In genomic region chr18:48956378-48956777, GRCh38 we compare ENCODE assay signal across 11 cellular contexts. TPM values are rescaled to one million over a fixed set of nuclear protein-coding genes. Genes with fewer than 3 reads are reported as not detected.
DNase-seq lines count a peak whose midpoint lies in the region; ATAC-seq, FAIRE-seq and TF ChIP-seq lines count a peak whose summit lies in the region.
"Had no signal": no experiment of that assay in that cellular context is flagged by ENCODE, and none has a peak within 500 bp of the region (broad histone marks: within the 10 kb centered on the region; RNA-seq: fewer than 3 reads in every experiment).

No MANE protein-coding gene starts in this region.

- H4K20me1 ChIP-seq in K562 (replicated peaks; ENCODE audit: control insufficient read depth, insufficient read depth, low read length), result no peaks in the 10 kb centered on the region

- intact Hi-C loops in K562 (cut with micrococcal nuclease) (no loop called here), left lung (cut with DNase I) (no loop called here)

- no peaks in the 10 kb centered on the region for H3K9me3 Mint-ChIP-seq in stimulated activated effector memory CD8-positive, alpha-beta T cell treated with anti-CD3 and anti-CD28 coated beads, Interleukin-12 subunit alpha, Interleukin-12 subunit beta, amount 100 ng/mL, for 72 hours
- H3K9me3 Mint-ChIP-seq in activated T-cell treated with anti-CD3 and anti-CD28 coated beads, Interleukin-2, amount 50 U/mL, for 24 hours, result no peaks in the 10 kb centered on the region
- no peaks in the 10 kb centered on the region for H3K9me3 Mint-ChIP-seq in activated CD4-positive, alpha-beta memory T cell treated with anti-CD3 and anti-CD28 coated beads, Interleukin-2, amount 10 ng/mL, durations not matched to agents 7 days and 5 days
- no peaks in the 10 kb centered on the region for H3K9me3 Mint-ChIP-seq in activated naive CD8-positive, alpha-beta T cell treated with anti-CD3 and anti-CD28 coated beads for 36 hours

- no peaks in the 10 kb centered on the region for H3K9me1 ChIP-seq in K562 (ENCODE audit: control insufficient read depth, insufficient read depth, low read length)

- H3K27ac ChIP-seq in K562 (ENCODE audit: extremely low read depth, low read depth, low read length), result no peak overlapping the region
- H3K27ac ChIP-seq in left lung, result peak overlapping the region; percentile 60 to 83
- H3K27ac ChIP-seq: WERI-Rb-1 had no signal

- H3K27ac Mint-ChIP-seq in stimulated activated effector memory CD8-positive, alpha-beta T cell treated with anti-CD3 and anti-CD28 coated beads, Interleukin-12 subunit alpha, Interleukin-12 subunit beta, amount 100 ng/mL, for 72 hours, result peak overlapping the region; percentile 64
- no peak overlapping the region for H3K27ac Mint-ChIP-seq in activated T-cell treated with anti-CD3 and anti-CD28 coated beads, Interleukin-2, amount 50 U/mL, for 24 hours
- H3K27ac Mint-ChIP-seq in activated CD4-positive, alpha-beta memory T cell treated with anti-CD3 and anti-CD28 coated beads, Interleukin-2, amount 10 ng/mL, durations not matched to agents 7 days and 5 days, result no peak overlapping the region
- H3K27ac Mint-ChIP-seq in activated naive CD8-positive, alpha-beta T cell treated with anti-CD3 and anti-CD28 coated beads for 36 hours, result no peak overlapping the region

- WGBS in K562 (ENCODE audit: insufficient coverage, low coverage, missing lambda C conversion rate), result 54% methylated on average over 2 of the region's 2 CpGs

- DNase-seq in GM04504 (ENCODE audit: low read depth) (peak; percentile 76), K562 (ENCODE audit: extremely low read depth in 1 of 4, low spot score in 3 of 4) (no peak), left lung (no peak)
- no peak for DNase-seq in stimulated activated effector memory CD8-positive, alpha-beta T cell treated with anti-CD3 and anti-CD28 coated beads, Interleukin-12 subunit alpha, Interleukin-12 subunit beta, amount 100 ng/mL, for 72 hours (ENCODE audit: low spot score in 2 of 2)
- DNase-seq in activated T-cell treated with anti-CD3 and anti-CD28 coated beads, Interleukin-2, amount 50 U/mL, for 24 hours, result no peak
- DNase-seq in activated CD4-positive, alpha-beta memory T cell treated with anti-CD3 and anti-CD28 coated beads, Interleukin-2, amount 10 ng/mL, durations not matched to agents 7 days and 5 days, result no peak
- DNase-seq in activated naive CD8-positive, alpha-beta T cell treated with anti-CD3 and anti-CD28 coated beads for 36 hours, result no peak
- DNase-seq: activated naive CD4-positive, alpha-beta T cell treated with Interleukin-2 at 50 U/mL for 16 hours; WERI-Rb-1 had no signal

- no peak overlapping the region for H3K4me3 Mint-ChIP-seq in stimulated activated effector memory CD8-positive, alpha-beta T cell treated with anti-CD3 and anti-CD28 coated beads, Interleukin-12 subunit alpha, Interleukin-12 subunit beta, amount 100 ng/mL, for 72 hours
- H3K4me3 Mint-ChIP-seq in activated T-cell treated with anti-CD3 and anti-CD28 coated beads, Interleukin-2, amount 50 U/mL, for 24 hours, result no peak overlapping the region
- H3K4me3 Mint-ChIP-seq in activated CD4-positive, alpha-beta memory T cell treated with anti-CD3 and anti-CD28 coated beads, Interleukin-2, amount 10 ng/mL, durations not matched to agents 7 days and 5 days, result no peak overlapping the region
- no peak overlapping the region for H3K4me3 Mint-ChIP-seq in activated naive CD8-positive, alpha-beta T cell treated with anti-CD3 and anti-CD28 coated beads for 36 hours

- H3K36me3 ChIP-seq in K562 (ENCODE audit: control insufficient read depth, insufficient read depth, low read length) (no peaks in the 10 kb centered on the region), left lung (no peaks in the 10 kb centered on the region)
- H3K36me3 ChIP-seq: WERI-Rb-1 had no signal

- H3K4me1 Mint-ChIP-seq in stimulated activated effector memory CD8-positive, alpha-beta T cell treated with anti-CD3 and anti-CD28 coated beads, Interleukin-12 subunit alpha, Interleukin-12 subunit beta, amount 100 ng/mL, for 72 hours, result peaks cover 32% of the 10 kb centered on the region
- H3K4me1 Mint-ChIP-seq in activated T-cell treated with anti-CD3 and anti-CD28 coated beads, Interleukin-2, amount 50 U/mL, for 24 hours (ENCODE audit: low read depth), result peaks cover 21% of the 10 kb centered on the region
- peaks cover 34% of the 10 kb centered on the region for H3K4me1 Mint-ChIP-seq in activated CD4-positive, alpha-beta memory T cell treated with anti-CD3 and anti-CD28 coated beads, Interleukin-2, amount 10 ng/mL, durations not matched to agents 7 days and 5 days
- peaks cover 7% of the 10 kb centered on the region for H3K4me1 Mint-ChIP-seq in activated naive CD8-positive, alpha-beta T cell treated with anti-CD3 and anti-CD28 coated beads for 36 hours

- H3K4me3 ChIP-seq in K562, result no peak overlapping the region
- no peak overlapping the region for H3K4me3 ChIP-seq in left lung

- BruUV-seq in K562 (replicated peaks; lab: Mats Ljungman, UMichigan), result no TSS peak

- H2AFZ ChIP-seq in K562 (ENCODE audit: low read depth, low read length), result no peak overlapping the region

- H3K27me3 Mint-ChIP-seq in activated T-cell treated with anti-CD3 and anti-CD28 coated beads, Interleukin-2, amount 50 U/mL, for 24 hours, result no peaks in the 10 kb centered on the region
- peaks cover 4% of the 10 kb centered on the region for H3K27me3 Mint-ChIP-seq in activated CD4-positive, alpha-beta memory T cell treated with anti-CD3 and anti-CD28 coated beads, Interleukin-2, amount 10 ng/mL, durations not matched to agents 7 days and 5 days
- no peaks in the 10 kb centered on the region for H3K27me3 Mint-ChIP-seq in activated naive CD8-positive, alpha-beta T cell treated with anti-CD3 and anti-CD28 coated beads for 36 hours

- H3K9ac ChIP-seq in K562 (ENCODE audit: insufficient read depth in 1 of 2, low read depth in 2 of 2, low read length in 2 of 2), result no peak overlapping the region

- no peak overlapping the region for H3K4me2 ChIP-seq in K562 (ENCODE audit: insufficient read depth, low read length)

- no peak for TF ChIP-seq EP300 in K562 (IDR thresholded peaks at IDR 0.05; ENCODE audit: low read length)

- H3K4me1 ChIP-seq in K562 (replicated peaks in 1 of 2; ENCODE audit: control insufficient read depth in 2 of 2, insufficient read depth in 2 of 2, low read length in 2 of 2) (peaks cover 20 to 21% of the 10 kb centered on the region in 2 experiments; a peak in 4 of 5 replicates), left lung (peaks cover 19 to 43% of the 10 kb centered on the region in 2 donors)

- no peak for TF ChIP-seq RAD21 in K562 (CRISPR knock-in tag; conservative IDR thresholded peaks at IDR 0.05 in 1 of 2, IDR thresholded peaks at IDR 0.05 in 1 of 2)

- ATAC-seq in K562 (no peak), left lung (no peak), HG03520 (IDR thresholded peaks at IDR 0.05; ENCODE audit: unreplicated experiment) (no peak)
- ATAC-seq in stimulated activated effector memory CD8-positive, alpha-beta T cell treated with anti-CD3 and anti-CD28 coated beads, Interleukin-12 subunit alpha, Interleukin-12 subunit beta, amount 100 ng/mL, for 72 hours, result no peak

- TF ChIP-seq CTCF in K562 (IDR thresholded peaks at IDR 0.05 in 2 of 3, conservative IDR thresholded peaks at IDR 0.05 in 1 of 3; ENCODE audit: insufficient read depth in 2 of 3, low read depth in 1 of 3, low read length in 3 of 3), result no peak
- TF ChIP-seq CTCF in left lung (IDR thresholded peaks at IDR 0.05), result no peak

- H3K36me3 Mint-ChIP-seq in stimulated activated effector memory CD8-positive, alpha-beta T cell treated with anti-CD3 and anti-CD28 coated beads, Interleukin-12 subunit alpha, Interleukin-12 subunit beta, amount 100 ng/mL, for 72 hours, result peaks cover 11% of the 10 kb centered on the region
- no peaks in the 10 kb centered on the region for H3K36me3 Mint-ChIP-seq in activated T-cell treated with anti-CD3 and anti-CD28 coated beads, Interleukin-2, amount 50 U/mL, for 24 hours (ENCODE audit: low read depth)
- H3K36me3 Mint-ChIP-seq in activated CD4-positive, alpha-beta memory T cell treated with anti-CD3 and anti-CD28 coated beads, Interleukin-2, amount 10 ng/mL, durations not matched to agents 7 days and 5 days (ENCODE audit: low read depth), result no peaks in the 10 kb centered on the region
- H3K36me3 Mint-ChIP-seq in activated naive CD8-positive, alpha-beta T cell treated with anti-CD3 and anti-CD28 coated beads for 36 hours, result no peaks in the 10 kb centered on the region

- in situ Hi-C loops in K562 (cut with MboI), result no loop called here

- no peak for FAIRE-seq in K562 (lab: Jason Lieb, UNC)
- FAIRE-seq: frontal cortex had no signal

- no peaks in the 10 kb centered on the region for H3K79me2 ChIP-seq in K562 (ENCODE audit: control insufficient read depth, insufficient read depth, low read length)

- CTCF ChIA-PET in K562 (lab: Yijun Ruan, JAX; ENCODE audit: low intra/inter-chr PET ratio), result no interaction called here
- CTCF ChIA-PET in activated CD4-positive, alpha-beta memory T cell treated with anti-CD3 and anti-CD28 coated beads, Interleukin-2, amount 10 ng/mL, durations not matched to agents 7 days and 5 days (lab: Charles Lee), result interaction anchor here (0.8 to 1.3 kb wide), 2 partner anchors 16 to 253 kb away, joined by 3 to 4 read pairs; no protein-coding TSS in a partner anchor

- H3K27me3 ChIP-seq in K562 (ENCODE audit: control insufficient read depth in 2 of 2, insufficient read depth in 2 of 2, low read length in 2 of 2) (no peaks in the 10 kb centered on the region), left lung (no peaks in the 10 kb centered on the region)

- H3K9me3 ChIP-seq in K562 (replicated peaks; ENCODE audit: control insufficient read depth, insufficient read depth, low read depth, low read length), result no peaks in the 10 kb centered on the region
- H3K9me3 ChIP-seq in left lung, result no peaks in the 10 kb centered on the region

- POLR2A ChIA-PET in K562 (lab: Yijun Ruan, JAX), result no interaction called here
- POLR2A ChIA-PET in activated CD4-positive, alpha-beta memory T cell treated with anti-CD3 and anti-CD28 coated beads, Interleukin-2, amount 10 ng/mL, durations not matched to agents 7 days and 5 days (lab: Charles Lee), result interaction anchor here (1.2 to 1.3 kb wide), 2 partner anchors 14 to 18 kb away, joined by 3 read pairs; no protein-coding TSS in a partner anchor

- TF ChIP-seq POLR2A in K562 (conservative IDR thresholded peaks at IDR 0.05), result no peak

RNA-seq across cellular contexts. Expression of gene SMAD7, which starts 5.6 kb away (rescaled TPM):
- total RNA-seq in K562 (2011; cell fraction: chromatin; rRNA removed; ENCODE audit: low replicate concordance), result 2.6 and 6.2 TPM in 2 replicates
- 3.9 and 7.0 TPM in 2 replicates for total RNA-seq in K562 (2011; cell fraction: nucleolus; rRNA removed)
- 3.3 and 4.1 TPM in 2 replicates for total RNA-seq in K562 (2011; cell fraction: nucleoplasm; rRNA removed)
- total RNA-seq in K562 (2014; rRNA removed), result 2.9 and 3.0 TPM in 2 replicates
- 1.1 and 1.3 TPM in 2 replicates for total RNA-seq in K562 (2014; rRNA removed; fragmentation: Illumina TruSeq; extraction: Trizol)
- total RNA-seq in K562 (2015; rRNA removed; fragmentation: Illumina TruSeq; extraction: Trizol), result 0.90 and 0.94 TPM in 2 replicates
- 2.1 and 2.5 TPM in 2 replicates for total RNA-seq in K562 (2021)
- polyA plus RNA-seq in K562 (2011; rRNA removed), result 1.8 TPM in 2 replicates
- polyA plus RNA-seq in K562 (2011; cell fraction: cytosol; rRNA removed), result 3.3 and 3.7 TPM in 2 replicates
- 4.6 and 5.7 TPM in 2 replicates for polyA plus RNA-seq in K562 (2011; cell fraction: nucleus; rRNA removed)
- 1.7 and 4.1 TPM in 2 replicates for polyA plus RNA-seq in K562 (2012)
- polyA plus RNA-seq in K562 (2014; fragmentation: Illumina TruSeq; extraction: Trizol), result 1.4 and 1.6 TPM in 2 replicates
- under 1 TPM; 0.13 to 0.23 TPM for polyA plus RNA-seq in K562 (2014; fragmentation: Nextera tagmentation; extraction: Ambion mirVana)
- 1.8 and 2.9 TPM in 2 replicates for polyA plus RNA-seq in K562 (2014; rRNA removed)
- 3.4 and 3.7 TPM in 2 replicates for polyA minus RNA-seq in K562 (2011; rRNA and poly(A)+ RNA removed)
- polyA minus RNA-seq in K562 (2011; cell fraction: cytosol; rRNA and poly(A)+ RNA removed), result 2.0 and 4.6 TPM in 2 replicates
- 3.8 and 4.7 TPM in 2 replicates for polyA minus RNA-seq in K562 (2011; cell fraction: nucleus; rRNA and poly(A)+ RNA removed)
- 10 to 100 TPM; 43.3 to 46.3 TPM for total RNA-seq in left lung
- 10 to 100 TPM; 30.0 to 31.0 TPM for total RNA-seq in activated CD4-positive, alpha-beta memory T cell treated with anti-CD3 and anti-CD28 coated beads, Interleukin-2, amount 10 ng/mL, durations not matched to agents 7 days and 5 days
- 1 to 10 TPM; 9.0 to 9.4 TPM for total RNA-seq in activated naive CD8-positive, alpha-beta T cell treated with anti-CD3 and anti-CD28 coated beads for 36 hours
